In the genomic region with DNA sequence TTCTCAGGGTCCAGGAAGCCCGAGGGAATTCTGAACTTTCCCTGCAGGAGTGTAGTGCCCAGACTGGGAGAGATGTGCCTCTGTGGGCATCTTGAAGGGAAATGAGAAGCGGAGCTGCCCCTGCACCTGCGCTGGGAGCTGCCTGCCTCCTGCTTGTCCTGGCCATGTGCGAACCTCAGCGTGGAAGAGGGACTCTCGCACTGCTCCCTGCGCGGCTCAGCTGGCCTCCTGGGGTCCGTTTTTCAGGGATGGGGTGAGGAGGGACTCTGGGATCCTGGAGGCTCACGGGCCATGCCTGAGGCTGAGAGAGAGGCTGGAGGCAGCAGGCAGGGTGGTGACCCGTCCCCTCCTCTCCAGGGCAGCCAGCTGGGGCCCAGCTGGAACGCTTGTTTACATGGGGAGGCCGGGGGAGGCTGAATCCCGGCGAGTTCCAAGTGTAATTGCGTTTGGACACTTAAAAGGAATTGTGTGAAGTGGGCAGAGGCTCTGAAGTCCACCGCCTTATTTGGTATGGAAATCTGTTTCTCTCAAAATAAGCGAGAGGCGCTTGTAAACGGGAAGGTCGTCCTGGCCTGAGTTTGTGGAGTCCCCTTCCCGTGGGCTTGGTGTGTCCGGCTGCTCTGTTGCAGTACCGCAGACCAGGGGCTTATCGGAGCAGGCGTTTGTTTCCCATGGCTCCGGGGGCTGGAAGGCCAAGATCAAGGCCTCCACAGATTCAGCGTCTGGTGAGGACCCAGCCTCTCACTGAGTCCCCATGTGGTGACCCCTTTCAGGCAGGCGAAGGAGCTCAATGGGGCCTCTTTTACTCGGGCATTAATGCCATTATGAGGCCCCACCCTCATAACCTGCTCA, we compare ENCODE assay signal across 9 cellular contexts. TPM values are rescaled to one million over a fixed set of nuclear protein-coding genes. Genes with fewer than 3 reads are reported as not detected.
DNase-seq lines count a peak whose midpoint lies in the region; ATAC-seq and TF ChIP-seq lines count a peak whose summit lies in the region.
"Had no signal": no experiment of that assay in that cellular context is flagged by ENCODE, and none has a peak within 500 bp of the region (broad histone marks: within the 10 kb centered on the region; RNA-seq: fewer than 3 reads in every experiment).

No MANE protein-coding gene starts in this region.

- peak; percentile 36 for DNase-seq in AG20443 (ENCODE audit: low spot score)
- no peak for DNase-seq in NT2/D1 (ENCODE audit: low read depth, low spot score)
- peak; percentile 80 for DNase-seq in Right ventricle myocardium superior
- peak; percentile 84 to 92 (median 89) for DNase-seq in ovary
- no peak for DNase-seq in NCI-H526 treated with DMSO at 0.1 percent for 48 hours (lab: John Stamatoyannopoulos, UW)
- DNase-seq in NCI-H2171 (lab: John Stamatoyannopoulos, UW): no peak
- DNase-seq: activated B cell treated with CpG ODN at 0.5 μM for 24 hours had no signal

- H3K4me1 ChIP-seq in NT2/D1 (ENCODE audit: insufficient read depth, insufficient read length) (peaks cover 24% of the 10 kb centered on the region), ovary (ENCODE audit: insufficient read depth) (peaks cover 25% of the 10 kb centered on the region)

- peaks cover 4% of the 10 kb centered on the region for H3K36me3 ChIP-seq in NT2/D1 (ENCODE audit: insufficient read depth, insufficient read length, low read length)
- H3K36me3 ChIP-seq in ovary: no peaks in the 10 kb centered on the region

- H3K4me3 ChIP-seq in NT2/D1 (ENCODE audit: insufficient read length, low read depth): no peak overlapping the region
- peak overlapping the region; percentile 67 for H3K4me3 ChIP-seq in ovary

- TF ChIP-seq CTCF in ovary (IDR thresholded peaks at IDR 0.05): no peak

- intact Hi-C loops in Right ventricle myocardium superior (cut with DNase I): no loop called here
- intact Hi-C loops in ovary (cut with DNase I): loop anchor here (5.0 to 10.0 kb wide), 3 partner anchors 33 to 170 kb away; partner anchors contain the start of genes TPCN2 (in 3 of the 4) and CPT1A (in 1 of the 4)

- peak overlapping the region; percentile 4 for H3K9ac ChIP-seq in NT2/D1 (ENCODE audit: insufficient read length, low read depth)

- ATAC-seq in Right ventricle myocardium superior (ENCODE audit: poor library complexity) (peak; percentile 48), HG03571 (IDR thresholded peaks at IDR 0.05; ENCODE audit: unreplicated experiment) (no peak), GM21529 (IDR thresholded peaks at IDR 0.05; ENCODE audit: unreplicated experiment) (no peak)

- H3K9me3 ChIP-seq in NT2/D1 (ENCODE audit: insufficient read depth, low read length): no peaks in the 10 kb centered on the region
- H3K9me3 ChIP-seq in ovary: no peaks in the 10 kb centered on the region

- WGBS in ovary, 3 donors: 4 to 18% (median 6%) methylated on average over 30 of the region's 30 CpGs

- TF ChIP-seq EP300 in ovary (IDR thresholded peaks at IDR 0.05): no peak

- H3K27me3 ChIP-seq in NT2/D1 (ENCODE audit: insufficient read depth, insufficient read length) (no peaks in the 10 kb centered on the region), ovary (no peaks in the 10 kb centered on the region)

- no peak for TF ChIP-seq POLR2A in ovary (IDR thresholded peaks at IDR 0.05)

- peak overlapping the region; percentile 86 to 90 for H3K27ac ChIP-seq in ovary

RNA-seq across cellular contexts. Expression of gene MRGPRF, which starts 1.3 kb away (rescaled TPM):
- 4.9 TPM for total RNA-seq in Right ventricle myocardium superior
- 100 to 1,000 TPM in 1 of 7 donors, 10 to 100 TPM in 6; 19.3 to 104 (median 35.2) TPM for total RNA-seq in ovary
- 10 to 100 TPM in 1 of 2 donors, 1 to 10 TPM in 1; 8.6 to 40.7 TPM for polyA plus RNA-seq in ovary
- total RNA-seq: activated B cell treated with CpG ODN at 0.5 μM for 24 hours had no signal

RNA-seq across cellular contexts. Expression of gene MRGPRD, which starts 33.5 kb away (rescaled TPM):
- total RNA-seq in Right ventricle myocardium superior: not detected
- not detected for total RNA-seq in ovary
- not detected for polyA plus RNA-seq in ovary
- total RNA-seq: activated B cell treated with CpG ODN at 0.5 μM for 24 hours had no signal

RNA-seq across cellular contexts. Expression of gene TPCN2, which starts 34.4 kb away (rescaled TPM):
- total RNA-seq in Right ventricle myocardium superior: 7.6 TPM
- 10 to 100 TPM; 20.2 to 35.7 (median 23.7) TPM for total RNA-seq in ovary
- polyA plus RNA-seq in ovary: 10 to 100 TPM in 1 of 2 donors, 1 to 10 TPM in 1; 6.5 to 12.4 TPM

Comparison
In these comparisons a context has a peak if more than half of its experiments do, and no peak if none do; other contexts are left out.
1. DNase-seq: peak in AG20443 (single experiment), Right ventricle myocardium superior (single experiment) and ovary (5 of 5); none in NT2/D1 (single experiment), NCI-H526 treated with DMSO at 0.1 percent for 48 hours (single experiment) and NCI-H2171 (single experiment).